Comparison of ENCODE assay signal across 1 cellular context in the genomic region with DNA sequence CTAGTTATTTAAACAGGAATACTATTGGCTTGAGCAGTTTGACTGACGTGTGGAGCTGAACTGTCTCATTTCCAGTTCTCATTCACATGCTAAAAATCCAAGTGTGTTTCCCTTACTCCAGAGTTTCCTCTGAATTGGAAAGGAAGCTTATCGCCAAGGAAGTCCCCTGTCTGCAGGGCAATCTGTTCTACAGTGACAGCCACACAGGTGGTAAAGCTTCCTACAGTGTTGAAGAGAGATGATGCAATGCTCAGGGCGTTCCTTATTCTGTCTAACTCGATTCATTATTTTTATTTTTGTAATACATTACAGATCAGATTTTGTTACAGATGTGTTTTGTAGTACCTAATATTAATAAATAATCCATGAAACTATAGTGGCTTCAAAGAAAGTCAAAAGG.
TF ChIP-seq lines count a peak whose summit lies in the region.

No MANE protein-coding gene starts in this region.

TF ChIP-seq in GM23338, 12 proteins besides CTCF, POLR2A, EP300 and RAD21 (continued from another document):
- no peak for TF ChIP-seq REST (IDR thresholded peaks at IDR 0.05; ENCODE audit: unreplicated experiment)
